In genomic region chr1:199295102-199295501, GRCh38 we compare ENCODE assay signal across 24 cellular contexts.
"Had no signal": no experiment of that assay in that cellular context is flagged by ENCODE, and none has a peak within 500 bp of the region (broad histone marks: within the 10 kb centered on the region; RNA-seq: fewer than 3 reads in every experiment).

No MANE protein-coding gene starts in this region.

- H3K36me3 ChIP-seq: breast epithelium, gastroesophageal sphincter, heart right ventricle, sigmoid colon, uterus had no signal

- DNase-seq: activated CD4-positive, alpha-beta T cell treated with anti-CD3 and anti-CD28 coated beads for 4 hours; activated CD4-positive, alpha-beta T cell treated with anti-CD3 and anti-CD28 coated beads, Interleukin-2, amount 50 U/mL, for 48 hours; activated CD4-positive, CD25-positive, alpha-beta regulatory T cell; activated CD8-positive, alpha-beta memory T cell treated with anti-CD3 and anti-CD28 coated beads, Interleukin-2, amount 50 U/mL, for 48 hours; activated naive CD4-positive, alpha-beta T cell treated with Interleukin-2 at 50 U/mL for 16 hours; activated naive CD8-positive, alpha-beta T cell treated with anti-CD3 and anti-CD28 coated beads, Interleukin-2, amount 10 ng/mL, durations not matched to agents 7 days and 5 days; activated T-cell treated with anti-CD3 and anti-CD28 coated beads, Interleukin-2, amount 50 U/mL, for 48 hours; amniotic stem cell; endodermal cell; heart right ventricle; islet precursor cell; left cardiac atrium; midbrain; natural killer cell; sigmoid colon; stimulated activated CD4-positive, alpha-beta T cell treated with anti-CD3 and anti-CD28 coated beads, Interleukin-2, amount 100 ng/mL, for 48 hours; stimulated activated CD8-positive, alpha-beta memory T cell treated with anti-CD3 and anti-CD28 coated beads, Interleukin-4, amount 100 ng/mL, for 48 hours; stimulated activated naive B cell treated with anti-CD40 and anti-IgM and Interleukin-4, amounts not matched to agents 10 μg/mL and 1 μg/mL and 100 μg/mL, for 72 hours; trophoblast cell; uterus had no signal

- H3K27me3 ChIP-seq: breast epithelium, gastroesophageal sphincter, heart right ventricle, sigmoid colon, uterus had no signal

- H3K4me1 ChIP-seq: breast epithelium, gastroesophageal sphincter, heart right ventricle, sigmoid colon, uterus had no signal

- H3K27ac ChIP-seq: breast epithelium, coronary artery, epithelial cell of prostate, gastroesophageal sphincter, heart right ventricle, sigmoid colon, uterus had no signal

- H3K9me3 ChIP-seq: breast epithelium, gastroesophageal sphincter, heart right ventricle, sigmoid colon, uterus had no signal

- H3K4me3 ChIP-seq: breast epithelium, coronary artery, gastroesophageal sphincter, heart right ventricle, sigmoid colon, uterus had no signal
